3 cellular contexts compared by ENCODE assay signal in genomic region chr22:25267567-25267966, GRCh38. TPM values are rescaled to one million over a fixed set of nuclear protein-coding genes. Genes with fewer than 3 reads are reported as not detected.
"Had no signal": no experiment of that assay in that cellular context is flagged by ENCODE, and none has a peak within 500 bp of the region (broad histone marks: within the 10 kb centered on the region; RNA-seq: fewer than 3 reads in every experiment).

No MANE protein-coding gene starts in this region.

RNA-seq across cellular contexts. Expression of gene CRYBB2, which starts 48.1 kb away (rescaled TPM):
- total RNA-seq: GM23248, HT1080, K562 had no signal
